Comparison of ENCODE assay signal across 8 cellular contexts in genomic region chr14:91195881-91196280, GRCh38.
"Had no signal": no experiment of that assay in that cellular context is flagged by ENCODE, and none has a peak within 500 bp of the region (broad histone marks: within the 10 kb centered on the region; RNA-seq: fewer than 3 reads in every experiment).

No MANE protein-coding gene starts in this region.

- H3K4me2 ChIP-seq: GM23338 had no signal

- H3K4me1 Mint-ChIP-seq: GM23338, H9 had no signal

- H3K4me3 Mint-ChIP-seq: GM23338, H9, HFFc6 had no signal

- H3K4me3 ChIP-seq: GM23248, GM23338, HAP-1 had no signal

- DNase-seq: GM23248, GOT3, H7, H9, HCEC 1CT, HFFc6 had no signal

- H3K27ac Mint-ChIP-seq: GM23338, H9, HFFc6 had no signal

- H3K9me3 Mint-ChIP-seq: GM23338 had no signal

- H2AFZ ChIP-seq: GM23248, GM23338 had no signal

- H3K4me1 ChIP-seq: HAP-1 had no signal

- H3K9ac ChIP-seq: GM23248 had no signal

- H3K27ac ChIP-seq: GM23248 had no signal
